1 cellular context compared by ENCODE assay signal in genomic region chr2:71882949-71883472, GRCh38.
A peak's percentile ranks its signal among the peaks of the same experiment; 100 is the strongest.
TF ChIP-seq lines count a peak whose summit lies in the region.

No MANE protein-coding gene starts in this region.

TF ChIP-seq in HepG2, 621 proteins besides CTCF, POLR2A, EP300 and RAD21 (continued from another document and continues in another):
- TF ChIP-seq ZNF281 (CRISPR knock-in tag; IDR thresholded peaks at IDR 0.05; ENCODE audit: borderline replicate concordance) (peak; percentile 91; the same call in 1 of the 2 replicates), ZNF17 (CRISPR knock-in tag; IDR thresholded peaks at IDR 0.05) (no peak), BCL6 (CRISPR knock-in tag; IDR thresholded peaks at IDR 0.05) (peak; percentile 88), MIER3 (CRISPR knock-in tag; IDR thresholded peaks at IDR 0.05; ENCODE audit: borderline replicate concordance) (peak; percentile 99; the same call in 1 of the 2 replicates), KDM6A (CRISPR knock-in tag; IDR thresholded peaks at IDR 0.05; ENCODE audit: low read depth) (no peak), RFX5 (IDR thresholded peaks at IDR 0.05; ENCODE audit: low read depth, low read length) (no peak), PPARG (CRISPR knock-in tag; conservative IDR thresholded peaks at IDR 0.05) (peak; percentile 72), AGO2 (optimal IDR thresholded peaks at IDR 0.05; ENCODE audit: low read depth, low read length) (no peak), ZNF878 (CRISPR knock-in tag; IDR thresholded peaks at IDR 0.05) (peak; percentile 94), ZSCAN31 (CRISPR knock-in tag; IDR thresholded peaks at IDR 0.05; ENCODE audit: low read depth) (peak; percentile 27; the same call in 1 of the 2 replicates), HBP1 (CRISPR knock-in tag; IDR thresholded peaks at IDR 0.05; ENCODE audit: low read depth) (peak; percentile 74; the same call in 1 of the 2 replicates), ZFP37 (CRISPR knock-in tag; IDR thresholded peaks at IDR 0.05; ENCODE audit: borderline replicate concordance) (peak; percentile 63; the same call in 1 of the 2 replicates), GFI1 (CRISPR knock-in tag; IDR thresholded peaks at IDR 0.05; ENCODE audit: borderline replicate concordance) (peak; percentile 56; the same call in 1 of the 2 replicates), NFYB (CRISPR knock-in tag; IDR thresholded peaks at IDR 0.05) (no peak), CBFB (CRISPR knock-in tag; IDR thresholded peaks at IDR 0.05) (peak; percentile 93), MBNL3 (CRISPR knock-in tag; conservative IDR thresholded peaks at IDR 0.05) (no peak), YY1 (IDR thresholded peaks at IDR 0.05; ENCODE audit: insufficient read depth, insufficient replicate concordance, low read depth, low read length) (peak; percentile 76), ZNF143 (CRISPR knock-in tag; IDR thresholded peaks at IDR 0.05) (no peak), ZNF264 (CRISPR knock-in tag; IDR thresholded peaks at IDR 0.05) (peak; percentile 97), FOXP4 (CRISPR knock-in tag; IDR thresholded peaks at IDR 0.05) (peak; percentile 99), JUN (CRISPR knock-in tag; IDR thresholded peaks at IDR 0.05) (0 out of 2 replicates have a peak, but pooled peaks have one; percentile 58), TCF7L2 (IDR thresholded peaks at IDR 0.05; ENCODE audit: low read depth, low read length) (no peak), ZNF850 (CRISPR knock-in tag; conservative IDR thresholded peaks at IDR 0.05) (no peak), ZNF749 (CRISPR knock-in tag; IDR thresholded peaks at IDR 0.05; ENCODE audit: borderline replicate concordance) (peak; percentile 89), FOXK2 (IDR thresholded peaks at IDR 0.05) (peak; percentile 54), RCOR2 (CRISPR knock-in tag; IDR thresholded peaks at IDR 0.05) (peak; percentile 69; the same call in 1 of the 2 replicates), NBN (conservative IDR thresholded peaks at IDR 0.05) (no peak), SOX13 (IDR thresholded peaks at IDR 0.05) (peak; percentile 76), SOX13 (CRISPR knock-in tag; conservative IDR thresholded peaks at IDR 0.05 in 1 of 2, IDR thresholded peaks at IDR 0.05 in 1 of 2) (peak in 1 of 2 experiments; percentile 88; a peak in 2 of 4 replicates)
- TF ChIP-seq, protein P1, sequence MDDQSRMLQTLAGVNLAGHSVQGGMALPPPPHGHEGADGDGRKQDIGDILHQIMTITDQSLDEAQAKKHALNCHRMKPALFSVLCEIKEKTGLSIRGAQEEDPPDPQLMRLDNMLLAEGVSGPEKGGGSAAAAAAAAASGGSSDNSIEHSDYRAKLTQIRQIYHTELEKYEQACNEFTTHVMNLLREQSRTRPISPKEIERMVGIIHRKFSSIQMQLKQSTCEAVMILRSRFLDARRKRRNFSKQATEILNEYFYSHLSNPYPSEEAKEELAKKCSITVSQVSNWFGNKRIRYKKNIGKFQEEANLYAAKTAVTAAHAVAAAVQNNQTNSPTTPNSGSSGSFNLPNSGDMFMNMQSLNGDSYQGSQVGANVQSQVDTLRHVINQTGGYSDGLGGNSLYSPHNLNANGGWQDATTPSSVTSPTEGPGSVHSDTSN (CRISPR knock-in tag; IDR thresholded peaks at IDR 0.05; ENCODE audit: borderline replicate concordance), result no peak
- TF ChIP-seq, protein P2, sequence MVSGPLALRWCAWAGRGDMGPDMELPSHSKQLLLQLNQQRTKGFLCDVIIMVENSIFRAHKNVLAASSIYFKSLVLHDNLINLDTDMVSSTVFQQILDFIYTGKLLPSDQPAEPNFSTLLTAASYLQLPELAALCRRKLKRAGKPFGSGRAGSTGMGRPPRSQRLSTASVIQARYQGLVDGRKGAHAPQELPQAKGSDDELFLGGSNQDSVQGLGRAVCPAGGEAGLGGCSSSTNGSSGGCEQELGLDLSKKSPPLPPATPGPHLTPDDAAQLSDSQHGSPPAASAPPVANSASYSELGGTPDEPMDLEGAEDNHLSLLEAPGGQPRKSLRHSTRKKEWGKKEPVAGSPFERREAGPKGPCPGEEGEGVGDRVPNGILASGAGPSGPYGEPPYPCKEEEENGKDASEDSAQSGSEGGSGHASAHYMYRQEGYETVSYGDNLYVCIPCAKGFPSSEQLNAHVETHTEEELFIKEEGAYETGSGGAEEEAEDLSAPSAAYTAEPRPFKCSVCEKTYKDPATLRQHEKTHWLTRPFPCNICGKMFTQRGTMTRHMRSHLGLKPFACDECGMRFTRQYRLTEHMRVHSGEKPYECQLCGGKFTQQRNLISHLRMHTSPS (CRISPR knock-in tag; IDR thresholded peaks at IDR 0.05; ENCODE audit: low read depth), result peak; percentile 99
- TF ChIP-seq, protein P3, sequence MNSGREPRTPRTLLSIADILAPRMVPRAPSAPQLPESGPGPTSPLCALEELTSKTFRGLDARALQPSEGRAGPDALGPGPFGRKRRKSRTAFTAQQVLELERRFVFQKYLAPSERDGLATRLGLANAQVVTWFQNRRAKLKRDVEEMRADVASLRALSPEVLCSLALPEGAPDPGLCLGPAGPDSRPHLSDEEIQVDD (CRISPR knock-in tag; IDR thresholded peaks at IDR 0.05; ENCODE audit: borderline replicate concordance), result no peak
- TF ChIP-seq, protein P4, sequence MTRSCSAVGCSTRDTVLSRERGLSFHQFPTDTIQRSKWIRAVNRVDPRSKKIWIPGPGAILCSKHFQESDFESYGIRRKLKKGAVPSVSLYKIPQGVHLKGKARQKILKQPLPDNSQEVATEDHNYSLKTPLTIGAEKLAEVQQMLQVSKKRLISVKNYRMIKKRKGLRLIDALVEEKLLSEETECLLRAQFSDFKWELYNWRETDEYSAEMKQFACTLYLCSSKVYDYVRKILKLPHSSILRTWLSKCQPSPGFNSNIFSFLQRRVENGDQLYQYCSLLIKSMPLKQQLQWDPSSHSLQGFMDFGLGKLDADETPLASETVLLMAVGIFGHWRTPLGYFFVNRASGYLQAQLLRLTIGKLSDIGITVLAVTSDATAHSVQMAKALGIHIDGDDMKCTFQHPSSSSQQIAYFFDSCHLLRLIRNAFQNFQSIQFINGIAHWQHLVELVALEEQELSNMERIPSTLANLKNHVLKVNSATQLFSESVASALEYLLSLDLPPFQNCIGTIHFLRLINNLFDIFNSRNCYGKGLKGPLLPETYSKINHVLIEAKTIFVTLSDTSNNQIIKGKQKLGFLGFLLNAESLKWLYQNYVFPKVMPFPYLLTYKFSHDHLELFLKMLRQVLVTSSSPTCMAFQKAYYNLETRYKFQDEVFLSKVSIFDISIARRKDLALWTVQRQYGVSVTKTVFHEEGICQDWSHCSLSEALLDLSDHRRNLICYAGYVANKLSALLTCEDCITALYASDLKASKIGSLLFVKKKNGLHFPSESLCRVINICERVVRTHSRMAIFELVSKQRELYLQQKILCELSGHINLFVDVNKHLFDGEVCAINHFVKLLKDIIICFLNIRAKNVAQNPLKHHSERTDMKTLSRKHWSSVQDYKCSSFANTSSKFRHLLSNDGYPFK (CRISPR knock-in tag; IDR thresholded peaks at IDR 0.05; ENCODE audit: borderline replicate concordance), result peak; percentile 37; the same call in 1 of the 2 replicates
- TF ChIP-seq, protein P5, sequence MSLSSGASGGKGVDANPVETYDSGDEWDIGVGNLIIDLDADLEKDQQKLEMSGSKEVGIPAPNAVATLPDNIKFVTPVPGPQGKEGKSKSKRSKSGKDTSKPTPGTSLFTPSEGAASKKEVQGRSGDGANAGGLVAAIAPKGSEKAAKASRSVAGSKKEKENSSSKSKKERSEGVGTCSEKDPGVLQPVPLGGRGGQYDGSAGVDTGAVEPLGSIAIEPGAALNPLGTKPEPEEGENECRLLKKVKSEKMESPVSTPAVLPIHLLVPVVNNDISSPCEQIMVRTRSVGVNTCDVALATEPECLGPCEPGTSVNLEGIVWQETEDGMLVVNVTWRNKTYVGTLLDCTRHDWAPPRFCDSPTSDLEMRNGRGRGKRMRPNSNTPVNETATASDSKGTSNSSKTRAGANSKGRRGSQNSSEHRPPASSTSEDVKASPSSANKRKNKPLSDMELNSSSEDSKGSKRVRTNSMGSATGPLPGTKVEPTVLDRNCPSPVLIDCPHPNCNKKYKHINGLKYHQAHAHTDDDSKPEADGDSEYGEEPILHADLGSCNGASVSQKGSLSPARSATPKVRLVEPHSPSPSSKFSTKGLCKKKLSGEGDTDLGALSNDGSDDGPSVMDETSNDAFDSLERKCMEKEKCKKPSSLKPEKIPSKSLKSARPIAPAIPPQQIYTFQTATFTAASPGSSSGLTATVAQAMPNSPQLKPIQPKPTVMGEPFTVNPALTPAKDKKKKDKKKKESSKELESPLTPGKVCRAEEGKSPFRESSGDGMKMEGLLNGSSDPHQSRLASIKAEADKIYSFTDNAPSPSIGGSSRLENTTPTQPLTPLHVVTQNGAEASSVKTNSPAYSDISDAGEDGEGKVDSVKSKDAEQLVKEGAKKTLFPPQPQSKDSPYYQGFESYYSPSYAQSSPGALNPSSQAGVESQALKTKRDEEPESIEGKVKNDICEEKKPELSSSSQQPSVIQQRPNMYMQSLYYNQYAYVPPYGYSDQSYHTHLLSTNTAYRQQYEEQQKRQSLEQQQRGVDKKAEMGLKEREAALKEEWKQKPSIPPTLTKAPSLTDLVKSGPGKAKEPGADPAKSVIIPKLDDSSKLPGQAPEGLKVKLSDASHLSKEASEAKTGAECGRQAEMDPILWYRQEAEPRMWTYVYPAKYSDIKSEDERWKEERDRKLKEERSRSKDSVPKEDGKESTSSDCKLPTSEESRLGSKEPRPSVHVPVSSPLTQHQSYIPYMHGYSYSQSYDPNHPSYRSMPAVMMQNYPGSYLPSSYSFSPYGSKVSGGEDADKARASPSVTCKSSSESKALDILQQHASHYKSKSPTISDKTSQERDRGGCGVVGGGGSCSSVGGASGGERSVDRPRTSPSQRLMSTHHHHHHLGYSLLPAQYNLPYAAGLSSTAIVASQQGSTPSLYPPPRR (CRISPR knock-in tag; IDR thresholded peaks at IDR 0.05; ENCODE audit: borderline replicate concordance), result peak; percentile 91
- TF ChIP-seq, protein P6, sequence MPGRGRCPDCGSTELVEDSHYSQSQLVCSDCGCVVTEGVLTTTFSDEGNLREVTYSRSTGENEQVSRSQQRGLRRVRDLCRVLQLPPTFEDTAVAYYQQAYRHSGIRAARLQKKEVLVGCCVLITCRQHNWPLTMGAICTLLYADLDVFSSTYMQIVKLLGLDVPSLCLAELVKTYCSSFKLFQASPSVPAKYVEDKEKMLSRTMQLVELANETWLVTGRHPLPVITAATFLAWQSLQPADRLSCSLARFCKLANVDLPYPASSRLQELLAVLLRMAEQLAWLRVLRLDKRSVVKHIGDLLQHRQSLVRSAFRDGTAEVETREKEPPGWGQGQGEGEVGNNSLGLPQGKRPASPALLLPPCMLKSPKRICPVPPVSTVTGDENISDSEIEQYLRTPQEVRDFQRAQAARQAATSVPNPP (CRISPR knock-in tag; IDR thresholded peaks at IDR 0.05), result no peak
- TF ChIP-seq, protein P7, sequence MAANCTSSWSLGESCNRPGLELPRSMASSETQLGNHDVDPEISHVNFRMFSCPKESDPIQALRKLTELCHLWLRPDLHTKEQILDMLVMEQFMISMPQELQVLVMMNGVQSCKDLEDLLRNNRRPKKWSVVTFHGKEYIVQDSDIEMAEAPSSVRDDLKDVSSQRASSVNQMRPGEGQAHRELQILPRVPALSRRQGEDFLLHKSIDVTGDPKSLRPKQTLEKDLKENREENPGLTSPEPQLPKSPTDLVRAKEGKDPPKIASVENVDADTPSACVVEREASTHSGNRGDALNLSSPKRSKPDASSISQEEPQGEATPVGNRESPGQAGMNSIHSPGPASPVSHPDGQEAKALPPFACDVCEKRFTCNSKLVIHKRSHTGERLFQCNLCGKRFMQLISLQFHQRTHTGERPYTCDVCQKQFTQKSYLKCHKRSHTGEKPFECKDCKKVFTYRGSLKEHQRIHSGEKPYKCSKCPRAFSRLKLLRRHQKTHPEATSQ (CRISPR knock-in tag; IDR thresholded peaks at IDR 0.05; ENCODE audit: borderline replicate concordance), result no peak; the same call in 1 of the 2 replicates
